Comparison of ENCODE assay signal across 8 cellular contexts in the genomic region with DNA sequence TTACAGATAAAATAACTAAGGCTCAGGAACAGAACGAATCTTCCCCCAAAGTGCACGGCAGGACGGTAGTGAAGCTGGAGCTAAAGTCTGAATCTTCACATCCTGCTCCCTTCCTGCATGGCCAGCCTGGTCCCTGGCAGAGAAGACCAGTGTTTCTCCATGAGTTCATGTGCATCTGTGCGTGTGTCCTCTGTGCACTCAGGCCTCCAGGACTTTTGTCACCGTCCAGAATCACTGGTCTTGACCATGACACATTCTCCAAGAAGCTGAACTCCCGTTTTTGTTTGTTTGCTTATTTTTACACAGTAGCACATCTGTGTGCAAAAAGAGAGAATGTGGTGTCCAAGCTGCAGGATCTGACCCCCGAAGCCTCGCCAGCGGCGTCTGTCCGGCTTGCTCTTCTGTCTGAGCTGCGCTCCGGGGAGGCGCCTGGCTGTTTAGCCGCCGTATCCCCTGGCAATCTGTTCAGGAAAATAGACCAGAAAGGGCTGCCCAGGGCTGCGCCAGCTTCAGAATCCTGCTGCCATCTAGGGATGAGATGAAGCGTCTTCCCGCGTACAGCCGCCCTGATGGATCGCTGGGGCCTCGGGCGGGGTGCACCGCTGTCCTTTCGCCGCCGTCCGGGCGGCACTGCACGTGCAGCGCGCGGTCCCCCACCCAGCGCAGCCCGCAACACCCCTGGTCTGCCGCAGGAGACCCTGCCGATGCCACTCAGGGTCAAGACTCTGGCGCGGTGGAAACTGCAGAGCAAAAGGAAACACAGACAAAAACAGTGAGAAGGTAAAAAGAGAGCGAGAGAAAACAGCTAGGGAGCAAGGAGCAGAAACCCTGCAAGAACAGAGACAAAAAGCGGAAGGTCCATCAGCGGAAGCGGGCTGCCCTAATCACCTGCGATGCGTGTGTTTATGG.
DNase-seq lines count a peak whose midpoint lies in the region; ATAC-seq and TF ChIP-seq lines count a peak whose summit lies in the region.

No MANE protein-coding gene starts in this region.

- ATAC-seq in GM18873 (IDR thresholded peaks at IDR 0.05; ENCODE audit: low FRiP score, unreplicated experiment): no peak
- ATAC-seq in HG03565 (IDR thresholded peaks at IDR 0.05; ENCODE audit: unreplicated experiment): no peak
- ATAC-seq in HG02623 (IDR thresholded peaks at IDR 0.05; ENCODE audit: unreplicated experiment): no peak

- in situ Hi-C loops in astrocyte of the cerebellum (cut with HindIII; ENCODE audit: low sequenced_read_pairs): no loop called here

- TF ChIP-seq CTCF in astrocyte of the cerebellum (IDR thresholded peaks at IDR 0.05; ENCODE audit: low read depth, low read length, missing control alignments): peak; percentile 59

- DNase-seq in DMS53 treated with DMSO at 0.1 percent for 48 hours (lab: John Stamatoyannopoulos, UW; ENCODE audit: unreplicated experiment) (peak; percentile 77), NCI-H2081 treated with DMSO at 0.1 percent for 48 hours (lab: John Stamatoyannopoulos, UW) (peak; percentile 56), astrocyte of the cerebellum (ENCODE audit: low read depth) (peak; percentile 55), hypothalamus (lab: John Stamatoyannopoulos, UW) (peak in 48 of 51 donors; percentile 7 to 86 (median 50)), renal cortical epithelial cell (ENCODE audit: low read depth) (peak; percentile 51)

- H3K4me3 ChIP-seq in astrocyte of the cerebellum (ENCODE audit: low read depth, low read length): peak overlapping the region; percentile 57
